In genomic region chr15:45234562-45235235, GRCh38 we compare ENCODE assay signal across 29 cellular contexts. TPM values are rescaled to one million over a fixed set of nuclear protein-coding genes. Genes with fewer than 3 reads are reported as not detected.
"Had no signal": no experiment of that assay in that cellular context is flagged by ENCODE, and none has a peak within 500 bp of the region (broad histone marks: within the 10 kb centered on the region; RNA-seq: fewer than 3 reads in every experiment).

No MANE protein-coding gene starts in this region.

- H3K4me1 ChIP-seq: SJCRH30 had no signal

- H3K9me2 ChIP-seq: SK-N-SH had no signal

- DNase-seq: activated B cell treated with CpG ODN at 0.5 μM for 24 hours; activated CD4-positive, alpha-beta memory T cell treated with anti-CD3 and anti-CD28 coated beads for 36 hours; activated CD4-positive, alpha-beta T cell treated with anti-CD3 and anti-CD28 coated beads, Interleukin-2, amount 10 ng/mL, durations not matched to agents 7 days and 5 days; activated CD8-positive, alpha-beta memory T cell treated with anti-CD3 and anti-CD28 coated beads for 24 hours; activated effector memory CD4-positive, alpha-beta T cell treated with anti-CD3 and anti-CD28 coated beads, Interleukin-2, amount 50 U/mL, for 16 hours; activated naive CD4-positive, alpha-beta T cell treated with Interleukin-2 at 50 U/mL for 16 hours; activated T-cell treated with anti-CD3 and anti-CD28 coated beads, Interleukin-2, amount 50 U/mL, for 4 hours; amygdala; brain microvascular endothelial cell; cerebellar nuclear complex; KG1; NCI-H1048; NCI-H1930; NCI-H2107; NCI-H2171 treated with DMSO at 0.1 percent for 48 hours; NCI-H226; NCI-H526; NCI-H774; NK-92 treated with Interleukin-12 subunit alpha and Interleukin-12 subunit beta, amount 100 ng/mL, for 24 hours; Right ventricle myocardium superior; SJCRH30; SK-N-SH; T-helper 1 cell had no signal

- H3K9me3 ChIP-seq: SJCRH30, SK-N-SH had no signal

- H3K27ac ChIP-seq: brain microvascular endothelial cell, RWPE1, SJCRH30 had no signal

- H3K36me3 ChIP-seq: brain microvascular endothelial cell, Peyer's patch, SJCRH30 had no signal

- H3K27me3 ChIP-seq: brain microvascular endothelial cell, Peyer's patch, SJCRH30 had no signal

- H3K9ac ChIP-seq: SK-N-SH had no signal

- ATAC-seq: activated T-cell treated with anti-CD3 and anti-CD28 coated beads, Interleukin-2, amount 50 U/mL, for 4 hours had no signal

- H3K4me3 ChIP-seq: Peyer's patch, SJCRH30 had no signal

- H3K4me2 ChIP-seq: SK-N-SH had no signal

RNA-seq across cellular contexts. Expression of gene SLC28A2, which starts 17.3 kb away (rescaled TPM):
- total RNA-seq: activated B cell treated with CpG ODN at 0.5 μM for 24 hours; activated CD4-positive, alpha-beta memory T cell treated with anti-CD3 and anti-CD28 coated beads for 36 hours; activated CD4-positive, alpha-beta T cell treated with anti-CD3 and anti-CD28 coated beads, Interleukin-2, amount 10 ng/mL, durations not matched to agents 7 days and 5 days; cardiac septum; LHCN-M2; M059J; NCI-H460; Right ventricle myocardium superior; SJCRH30 had no signal
- polyA plus RNA-seq: SK-N-SH had no signal
